Comparison of ENCODE assay signal across 1 cellular context in the genomic region with DNA sequence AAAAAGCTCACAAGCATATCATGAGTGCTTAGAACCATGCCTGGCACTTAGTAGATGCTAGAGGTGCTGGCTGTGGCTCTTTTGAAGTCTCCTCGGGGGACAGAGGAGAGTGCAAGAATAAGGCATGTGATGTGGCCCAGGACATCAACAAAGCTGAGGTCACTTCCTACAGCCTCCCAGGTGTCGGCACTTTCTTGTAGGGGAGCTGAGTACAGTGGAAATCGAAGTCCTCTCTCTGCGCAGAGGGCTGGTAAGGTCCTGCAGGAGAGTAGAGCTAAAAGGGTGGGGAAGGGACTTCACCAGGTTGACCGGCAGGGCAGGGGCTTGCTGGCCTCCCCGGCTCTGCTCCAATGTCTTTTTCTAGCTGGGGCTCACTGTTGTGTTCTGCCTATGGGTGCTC.
A peak's percentile ranks its signal among the peaks of the same experiment; 100 is the strongest.
TF ChIP-seq lines count a peak whose summit lies in the region.

No MANE protein-coding gene starts in this region.

TF ChIP-seq in HepG2, 621 proteins besides CTCF, POLR2A, EP300 and RAD21:
- TF ChIP-seq, protein P1, sequence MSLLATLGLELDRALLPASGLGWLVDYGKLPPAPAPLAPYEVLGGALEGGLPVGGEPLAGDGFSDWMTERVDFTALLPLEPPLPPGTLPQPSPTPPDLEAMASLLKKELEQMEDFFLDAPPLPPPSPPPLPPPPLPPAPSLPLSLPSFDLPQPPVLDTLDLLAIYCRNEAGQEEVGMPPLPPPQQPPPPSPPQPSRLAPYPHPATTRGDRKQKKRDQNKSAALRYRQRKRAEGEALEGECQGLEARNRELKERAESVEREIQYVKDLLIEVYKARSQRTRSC (CRISPR knock-in tag; IDR thresholded peaks at IDR 0.05; ENCODE audit: low read depth), result no peak
- TF ChIP-seq ZNF563 (CRISPR knock-in tag; IDR thresholded peaks at IDR 0.05) (no peak; the same call in 1 of the 2 replicates), FOXJ3 (CRISPR knock-in tag; IDR thresholded peaks at IDR 0.05; ENCODE audit: borderline replicate concordance) (no peak), ZBTB1 (CRISPR knock-in tag; IDR thresholded peaks at IDR 0.05; ENCODE audit: borderline replicate concordance) (no peak), SRSF1 (optimal IDR thresholded peaks at IDR 0.05; ENCODE audit: low read depth, low read length) (no peak), ZNF234 (CRISPR knock-in tag; conservative IDR thresholded peaks at IDR 0.05) (no peak), SALL2 (CRISPR knock-in tag; IDR thresholded peaks at IDR 0.05) (no peak), MTF1 (CRISPR knock-in tag; IDR thresholded peaks at IDR 0.05) (no peak), ZNF333 (CRISPR knock-in tag; IDR thresholded peaks at IDR 0.05; ENCODE audit: borderline replicate concordance) (peak; percentile 44; the same call in 1 of the 2 replicates)
- TF ChIP-seq, protein P2, sequence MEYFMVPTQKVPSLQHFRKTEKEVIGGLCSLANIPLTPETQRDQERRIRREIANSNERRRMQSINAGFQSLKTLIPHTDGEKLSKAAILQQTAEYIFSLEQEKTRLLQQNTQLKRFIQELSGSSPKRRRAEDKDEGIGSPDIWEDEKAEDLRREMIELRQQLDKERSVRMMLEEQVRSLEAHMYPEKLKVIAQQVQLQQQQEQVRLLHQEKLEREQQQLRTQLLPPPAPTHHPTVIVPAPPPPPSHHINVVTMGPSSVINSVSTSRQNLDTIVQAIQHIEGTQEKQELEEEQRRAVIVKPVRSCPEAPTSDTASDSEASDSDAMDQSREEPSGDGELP (IDR thresholded peaks at IDR 0.05; ENCODE audit: borderline replicate concordance, low read depth), result 0 out of 2 replicates have a peak, but pooled peaks have one; percentile 15
- TF ChIP-seq, protein P3, sequence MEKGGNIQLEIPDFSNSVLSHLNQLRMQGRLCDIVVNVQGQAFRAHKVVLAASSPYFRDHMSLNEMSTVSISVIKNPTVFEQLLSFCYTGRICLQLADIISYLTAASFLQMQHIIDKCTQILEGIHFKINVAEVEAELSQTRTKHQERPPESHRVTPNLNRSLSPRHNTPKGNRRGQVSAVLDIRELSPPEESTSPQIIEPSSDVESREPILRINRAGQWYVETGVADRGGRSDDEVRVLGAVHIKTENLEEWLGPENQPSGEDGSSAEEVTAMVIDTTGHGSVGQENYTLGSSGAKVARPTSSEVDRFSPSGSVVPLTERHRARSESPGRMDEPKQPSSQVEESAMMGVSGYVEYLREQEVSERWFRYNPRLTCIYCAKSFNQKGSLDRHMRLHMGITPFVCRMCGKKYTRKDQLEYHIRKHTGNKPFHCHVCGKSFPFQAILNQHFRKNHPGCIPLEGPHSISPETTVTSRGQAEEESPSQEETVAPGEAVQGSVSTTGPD (CRISPR knock-in tag; IDR thresholded peaks at IDR 0.05), result peak; percentile 41; the same call in 1 of the 2 replicates
- TF ChIP-seq, protein P4, sequence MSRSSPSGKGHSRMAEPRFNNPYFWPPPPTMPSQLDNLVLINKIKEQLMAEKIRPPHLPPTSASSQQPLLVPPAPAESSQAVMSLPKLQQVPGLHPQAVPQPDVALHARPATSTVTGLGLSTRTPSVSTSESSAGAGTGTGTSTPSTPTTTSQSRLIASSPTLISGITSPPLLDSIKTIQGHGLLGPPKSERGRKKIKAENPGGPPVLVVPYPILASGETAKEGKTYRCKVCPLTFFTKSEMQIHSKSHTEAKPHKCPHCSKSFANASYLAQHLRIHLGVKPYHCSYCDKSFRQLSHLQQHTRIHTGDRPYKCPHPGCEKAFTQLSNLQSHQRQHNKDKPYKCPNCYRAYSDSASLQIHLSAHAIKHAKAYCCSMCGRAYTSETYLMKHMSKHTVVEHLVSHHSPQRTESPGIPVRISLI (CRISPR knock-in tag; IDR thresholded peaks at IDR 0.05; ENCODE audit: borderline replicate concordance), result no peak
